27 cellular contexts compared by ENCODE assay signal in the genomic region with DNA sequence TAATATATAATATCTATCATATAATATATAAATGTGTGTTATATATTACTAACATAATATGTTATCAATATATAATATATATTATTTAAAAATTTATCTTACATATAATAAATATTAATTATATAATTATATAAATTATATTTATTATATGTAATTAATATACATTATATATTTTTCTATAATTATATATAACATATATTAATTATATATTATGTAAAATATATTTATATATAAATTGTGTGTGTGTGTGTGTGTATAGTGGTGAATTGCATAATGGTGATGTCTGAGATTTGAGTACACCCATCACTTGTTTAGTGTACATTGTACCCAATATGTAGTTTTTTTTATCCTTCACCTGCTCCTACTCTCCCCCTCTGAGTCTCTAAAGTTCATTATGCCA.
"Had no signal": no experiment of that assay in that cellular context is flagged by ENCODE, and none has a peak within 500 bp of the region (broad histone marks: within the 10 kb centered on the region; RNA-seq: fewer than 3 reads in every experiment).

No MANE protein-coding gene starts in this region.

- H3K36me3 Mint-ChIP-seq: immature natural killer cell; mesothelial cell of epicardium; natural killer cell; neural progenitor cell; stimulated activated memory B cell treated with anti-CD40 and anti-IgM and Interleukin-4, amounts not matched to agents 10 μg/mL and 1 μg/mL and 100 μg/mL, for 72 hours; type B pancreatic cell had no signal

- H3K27ac ChIP-seq: left ventricle myocardium inferior, neural progenitor cell, neutrophil, right atrium auricular region, right lobe of liver, tibial nerve, uterus had no signal

- H3K4me1 Mint-ChIP-seq: immature natural killer cell; mesothelial cell of epicardium; natural killer cell; stimulated activated memory B cell treated with anti-CD40 and anti-IgM and Interleukin-4, amounts not matched to agents 10 μg/mL and 1 μg/mL and 100 μg/mL, for 72 hours; stimulated activated naive CD8-positive, alpha-beta T cell treated with anti-CD3 and anti-CD28 coated beads, Interleukin-15, amount 100 ng/mL, for 72 hours had no signal

- H3K27ac Mint-ChIP-seq: immature natural killer cell; mesothelial cell of epicardium; natural killer cell; nephron progenitor cell; neural progenitor cell; progenitor cell of endocrine pancreas; stimulated activated memory B cell treated with anti-CD40 and anti-IgM and Interleukin-4, amounts not matched to agents 10 μg/mL and 1 μg/mL and 100 μg/mL, for 72 hours; stimulated activated naive CD8-positive, alpha-beta T cell treated with anti-CD3 and anti-CD28 coated beads, Interleukin-15, amount 100 ng/mL, for 72 hours; type B pancreatic cell had no signal

- H3K9ac ChIP-seq: neural progenitor cell had no signal

- H3K9me3 Mint-ChIP-seq: immature natural killer cell; natural killer cell; stimulated activated naive CD8-positive, alpha-beta T cell treated with anti-CD3 and anti-CD28 coated beads, Interleukin-15, amount 100 ng/mL, for 72 hours had no signal

- FAIRE-seq: islet of Langerhans had no signal

- ATAC-seq: natural killer cell; right lobe of liver; stimulated activated memory B cell treated with anti-CD40 and anti-IgM and Interleukin-4, amounts not matched to agents 10 μg/mL and 1 μg/mL and 100 μg/mL, for 72 hours; stimulated activated naive CD8-positive, alpha-beta T cell treated with anti-CD3 and anti-CD28 coated beads, Interleukin-15, amount 100 ng/mL, for 72 hours had no signal

- H3K4me3 ChIP-seq: left ventricle myocardium inferior, lung, neural progenitor cell, right atrium auricular region, right lobe of liver, smooth muscle cell, tibial nerve, uterus had no signal

- H3K4me3 Mint-ChIP-seq: immature natural killer cell; mesothelial cell of epicardium; naive B cell; natural killer cell; nephron progenitor cell; neural progenitor cell; stimulated activated memory B cell treated with anti-CD40 and anti-IgM and Interleukin-4, amounts not matched to agents 10 μg/mL and 1 μg/mL and 100 μg/mL, for 72 hours; stimulated activated naive CD8-positive, alpha-beta T cell treated with anti-CD3 and anti-CD28 coated beads, Interleukin-15, amount 100 ng/mL, for 72 hours; type B pancreatic cell had no signal

- H3K9me3 ChIP-seq: neutrophil, right lobe of liver, uterus had no signal

- H3K36me3 ChIP-seq: left ventricle myocardium inferior, neural progenitor cell, neutrophil, right atrium auricular region, right lobe of liver, tibial nerve, uterus had no signal

- DNase-seq: immature natural killer cell; left ventricle myocardium inferior; mesendoderm; naive B cell; natural killer cell; nephron progenitor cell; occipital lobe; right lobe of liver; stimulated activated CD4-positive, alpha-beta T cell treated with anti-CD3 and anti-CD28 coated beads, Interleukin-1b, Interleukin-23, amount 100 ng/mL, for 48 hours; stimulated activated CD4-positive, alpha-beta T cell treated with anti-CD3 and anti-CD28 coated beads, Interleukin-2, amount 100 ng/mL, for 48 hours; stimulated activated CD4-positive, alpha-beta T cell treated with anti-CD3 and anti-CD28 coated beads, Interleukin-4, amount 100 ng/mL, for 4 hours; stimulated activated CD8-positive, alpha-beta memory T cell treated with anti-CD3 and anti-CD28 coated beads, Interleukin-4, amount 100 ng/mL, for 48 hours; stimulated activated naive CD4-positive, alpha-beta T cell treated with Interleukin-2 at 50 U/mL for 16 hours; stimulated activated naive CD8-positive, alpha-beta T cell treated with anti-CD3 and anti-CD28 coated beads, Interleukin-15, amount 100 ng/mL, for 72 hours; substantia nigra; uterus had no signal

- H3K4me1 ChIP-seq: left ventricle myocardium inferior, neural progenitor cell, right atrium auricular region, right lobe of liver, tibial nerve, uterus had no signal
